In the genomic region with DNA sequence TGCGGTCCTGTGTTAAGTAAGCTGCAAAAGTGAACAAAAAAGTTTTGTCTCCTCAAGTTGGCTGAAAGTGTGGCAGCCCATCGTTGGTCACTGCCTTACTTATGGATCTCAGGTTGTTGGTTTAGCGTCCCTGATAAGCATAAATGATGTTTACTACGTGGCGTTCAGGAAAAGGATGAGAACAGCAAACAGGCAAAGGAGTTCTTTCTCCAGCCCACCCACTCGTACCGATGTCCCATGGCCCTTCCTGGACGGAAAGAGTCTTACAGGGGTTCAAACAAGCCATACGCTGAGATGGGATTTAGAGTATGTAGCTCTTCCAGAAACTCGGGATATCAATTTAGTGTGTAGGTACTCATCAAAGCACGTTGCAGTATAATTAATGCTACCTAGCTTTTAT, we compare ENCODE assay signal across 8 cellular contexts. TPM values are rescaled to one million over a fixed set of nuclear protein-coding genes. Genes with fewer than 3 reads are reported as not detected.
DNase-seq lines count a peak whose midpoint lies in the region; ATAC-seq, FAIRE-seq and TF ChIP-seq lines count a peak whose summit lies in the region.

No MANE protein-coding gene starts in this region.

- peaks cover 3% of the 10 kb centered on the region for H3K4me1 Mint-ChIP-seq in astrocyte (ENCODE audit: low read depth, unreplicated experiment)

- H3K4me3 Mint-ChIP-seq in astrocyte (ENCODE audit: unreplicated experiment): peak overlapping the region; percentile 89

- H3K36me3 Mint-ChIP-seq in astrocyte (ENCODE audit: low read depth, unreplicated experiment): no peaks in the 10 kb centered on the region

- BruUV-seq in A673 (replicated peaks; lab: Mats Ljungman, UMichigan): no TSS peak

- H3K27ac Mint-ChIP-seq in astrocyte (ENCODE audit: unreplicated experiment): peak overlapping the region; percentile 20

- intact Hi-C loops in A673 (cut with micrococcal nuclease; ENCODE audit: unreplicated experiment): no loop called here

- H3K9me3 Mint-ChIP-seq in astrocyte (ENCODE audit: unreplicated experiment): peaks cover 4% of the 10 kb centered on the region

- H4K20me1 ChIP-seq in astrocyte (ENCODE audit: insufficient read depth, low read length): peaks cover 7% of the 10 kb centered on the region

- H3K79me2 ChIP-seq in astrocyte (ENCODE audit: insufficient read depth, low read length): peaks cover 35% of the 10 kb centered on the region

- H3K9ac ChIP-seq in astrocyte (ENCODE audit: low read length) (peak overlapping the region; percentile 94), mucosa of stomach (ENCODE audit: low read length) (peak overlapping the region; percentile 92)

- CTCF ChIA-PET in A673 (lab: Charles Lee): no interaction called here

- POLR2A ChIA-PET in A673 (lab: Charles Lee; ENCODE audit: low non-redundant PET): interaction anchor here (0.5 kb wide), 1 partner anchor 16 kb away, joined by 4 read pairs; no protein-coding TSS in a partner anchor

- no peaks in the 10 kb centered on the region for H3K36me3 ChIP-seq in A673 (ENCODE audit: insufficient read depth, low read length, poor library complexity, severe bottlenecking)
- H3K36me3 ChIP-seq in astrocyte (ENCODE audit: insufficient read depth, low read length): no peaks in the 10 kb centered on the region
- H3K36me3 ChIP-seq in mucosa of stomach (ENCODE audit: control insufficient read depth, insufficient read depth, low read length): no peaks in the 10 kb centered on the region

- peak overlapping the region; percentile 73 for H2AFZ ChIP-seq in astrocyte (ENCODE audit: low read depth, low read length)

- H3K4me3 ChIP-seq in A673 (ENCODE audit: low read depth, low read length, poor library complexity, severe bottlenecking): peak overlapping the region; percentile 89
- peak overlapping the region; percentile 74 for H3K4me3 ChIP-seq in astrocyte (ENCODE audit: insufficient read depth, low read depth, low read length)
- H3K4me3 ChIP-seq in mucosa of stomach (ENCODE audit: low read length): peak overlapping the region; percentile 47

- H3K9me3 ChIP-seq in A673 (ENCODE audit: low read depth, low read length, poor library complexity, severe bottlenecking): no peaks in the 10 kb centered on the region
- no peaks in the 10 kb centered on the region for H3K9me3 ChIP-seq in astrocyte (ENCODE audit: insufficient read depth, low read depth, low read length)
- H3K9me3 ChIP-seq in mucosa of stomach (ENCODE audit: control insufficient read depth, low read length): no peaks in the 10 kb centered on the region

- no peak for TF ChIP-seq CTCF in A673 (conservative IDR thresholded peaks at IDR 0.05; ENCODE audit: low read depth, low read length)
- no peak for TF ChIP-seq CTCF in astrocyte (IDR thresholded peaks at IDR 0.05; ENCODE audit: insufficient read depth, low read depth, low read length)

- no peak for FAIRE-seq in astrocyte (lab: Jason Lieb, UNC)

- DNase-seq in A673 (ENCODE audit: low spot score) (no peak), astrocyte (ENCODE audit: low read depth) (no peak), NCI-H446 treated with DMSO at 0.1 percent for 48 hours (lab: John Stamatoyannopoulos, UW) (no peak), NCI-H1105 treated with DMSO at 0.1 percent for 48 hours (lab: John Stamatoyannopoulos, UW) (no peak), NOMO-1 (lab: John Stamatoyannopoulos, UW; ENCODE audit: unreplicated experiment in 2 of 2) (no peak)

- peaks cover 6% of the 10 kb centered on the region for H3K4me1 ChIP-seq in A673 (ENCODE audit: insufficient read depth, low read length, poor library complexity, severe bottlenecking)
- peaks cover 14% of the 10 kb centered on the region for H3K4me1 ChIP-seq in astrocyte (ENCODE audit: insufficient read depth, low read length)
- H3K4me1 ChIP-seq in mucosa of stomach (ENCODE audit: control insufficient read depth, insufficient read depth, low read length): peaks cover 18% of the 10 kb centered on the region

- ATAC-seq in HG02981 (IDR thresholded peaks at IDR 0.05; ENCODE audit: unreplicated experiment) (peak; percentile 2), GM21367 (IDR thresholded peaks at IDR 0.05; ENCODE audit: unreplicated experiment) (no peak)

- H3K27ac ChIP-seq in A673 (ENCODE audit: low read depth, low read length, poor library complexity, severe bottlenecking) (no peak overlapping the region), astrocyte (ENCODE audit: low read depth, low read length) (peak overlapping the region; percentile 85)

- no peaks in the 10 kb centered on the region for H3K27me3 Mint-ChIP-seq in astrocyte (ENCODE audit: low read depth, unreplicated experiment)

- peak overlapping the region; percentile 86 for H3K4me2 ChIP-seq in astrocyte (ENCODE audit: low read length)

- H3K27me3 ChIP-seq in A673 (replicated peaks; ENCODE audit: insufficient read depth, low read depth, low read length, poor library complexity): no peaks in the 10 kb centered on the region
- H3K27me3 ChIP-seq in astrocyte (ENCODE audit: insufficient read depth, low read length): no peaks in the 10 kb centered on the region
- no peaks in the 10 kb centered on the region for H3K27me3 ChIP-seq in mucosa of stomach (ENCODE audit: control insufficient read depth, insufficient read depth, low read length)

RNA-seq across cellular contexts. Expression of gene AUH, which starts 0.5 kb away (rescaled TPM):
- total RNA-seq in A673 (2021) (12.3 and 15.4 TPM in 2 replicates), astrocyte (8.9 and 9.8 TPM in 2 replicates)
